In the genomic region with DNA sequence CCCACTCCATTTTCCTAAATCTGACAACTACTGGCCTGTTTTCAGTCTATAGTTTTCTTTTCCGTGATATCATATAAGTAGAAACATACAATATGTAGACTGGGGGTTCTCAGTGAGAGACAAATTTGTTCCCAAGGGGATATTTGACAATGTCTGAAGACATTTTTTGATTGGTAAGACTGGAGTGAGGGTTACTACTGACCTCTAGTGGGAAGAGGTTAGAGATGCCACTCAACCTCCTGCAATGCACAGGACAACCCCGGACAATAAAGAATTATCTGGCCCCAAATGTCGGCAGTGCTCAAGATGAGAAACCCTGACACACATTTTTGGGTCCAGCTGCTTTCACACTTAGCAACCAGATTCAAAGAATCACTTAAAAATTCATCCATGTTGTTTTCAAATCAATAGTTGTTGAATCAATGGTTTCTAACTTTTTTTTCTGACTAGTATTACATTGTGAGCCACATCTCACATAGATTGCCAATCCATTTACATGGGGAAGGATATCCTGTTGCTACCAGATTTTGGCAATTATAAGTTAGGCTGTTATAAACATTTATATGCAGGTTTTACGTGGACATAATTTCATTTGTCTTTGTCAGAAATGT, we compare ENCODE assay signal across 9 cellular contexts.
DNase-seq lines count a peak whose midpoint lies in the region; ATAC-seq and TF ChIP-seq lines count a peak whose summit lies in the region.
"Had no signal": no experiment of that assay in that cellular context is flagged by ENCODE, and none has a peak within 500 bp of the region (broad histone marks: within the 10 kb centered on the region; RNA-seq: fewer than 3 reads in every experiment).

No MANE protein-coding gene starts in this region.

- H3K27me3 ChIP-seq in H7 (ENCODE audit: control insufficient read depth, insufficient read depth, low read length), result no peaks in the 10 kb centered on the region
- no peaks in the 10 kb centered on the region for H3K27me3 ChIP-seq in psoas muscle (ENCODE audit: insufficient read depth in 3 of 3, low read length in 2 of 3)

- H3K27me3 Mint-ChIP-seq in brain (peaks cover 6% of the 10 kb centered on the region), neural crest cell (ENCODE audit: low read depth) (no peaks in the 10 kb centered on the region)

- H3K9me3 Mint-ChIP-seq in brain (no peaks in the 10 kb centered on the region), neural crest cell (peaks cover 3% of the 10 kb centered on the region)

- H3K4me1 Mint-ChIP-seq in brain (no peaks in the 10 kb centered on the region), neural crest cell (no peaks in the 10 kb centered on the region)
- H3K4me1 Mint-ChIP-seq: immature natural killer cell had no signal

- H3K4me3 Mint-ChIP-seq in brain (no peak overlapping the region), neural crest cell (no peak overlapping the region)
- H3K4me3 Mint-ChIP-seq: immature natural killer cell had no signal

- peak; percentile 35 to 59 for TF ChIP-seq CTCF in brain (conservative IDR thresholded peaks at IDR 0.05)
- TF ChIP-seq CTCF in neural crest cell (conservative IDR thresholded peaks at IDR 0.05), result peak; percentile 72
- no peak for TF ChIP-seq CTCF in psoas muscle (IDR thresholded peaks at IDR 0.05)

- DNase-seq in EL, result peak; percentile 16
- peak; percentile 1 for DNase-seq in H7
- peak; percentile 54 for DNase-seq in NCI-H1105 treated with DMSO at 0.1 percent for 48 hours (lab: John Stamatoyannopoulos, UW)
- peak; percentile 2 for DNase-seq in neural crest cell (ENCODE audit: low read depth, low spot score)
- DNase-seq in psoas muscle, result no peak
- no peak for DNase-seq in T1000 (lab: John Stamatoyannopoulos, UW)
- DNase-seq in COLO668 (lab: John Stamatoyannopoulos, UW; ENCODE audit: unreplicated experiment), result no peak

- intact Hi-C loops in psoas muscle (cut with DNase I), result no loop called here

- H3K36me3 Mint-ChIP-seq in brain (no peaks in the 10 kb centered on the region), neural crest cell (ENCODE audit: low read depth) (no peaks in the 10 kb centered on the region)
- H3K36me3 Mint-ChIP-seq: immature natural killer cell had no signal

- 49 to 58% (median 51%) methylated on average over 4 of the region's 4 CpGs for WGBS in psoas muscle, 3 donors

- H3K27ac Mint-ChIP-seq in brain (no peak overlapping the region), neural crest cell (ENCODE audit: unreplicated experiment) (no peak overlapping the region)
- H3K27ac Mint-ChIP-seq: immature natural killer cell had no signal

- no peaks in the 10 kb centered on the region for H3K4me1 ChIP-seq in psoas muscle

- no peak overlapping the region for H3K27ac ChIP-seq in psoas muscle

- H3K36me3 ChIP-seq in H7 (replicated peaks; ENCODE audit: control insufficient read depth, insufficient read depth, low read length) (no peaks in the 10 kb centered on the region), psoas muscle (ENCODE audit: insufficient read depth in 1 of 2, low read depth in 1 of 2) (no peaks in the 10 kb centered on the region)

- H3K4me3 ChIP-seq in H7 (ENCODE audit: insufficient read depth, low read depth, low read length) (no peak overlapping the region), psoas muscle (no peak overlapping the region)

- ATAC-seq in psoas muscle, result no peak

- no peaks in the 10 kb centered on the region for H3K9me3 ChIP-seq in psoas muscle

Comparison
In these comparisons a context has a peak if more than half of its experiments do, and no peak if none do; other contexts are left out.
1. DNase-seq: peak in EL (single experiment), H7 (single experiment), NCI-H1105 treated with DMSO at 0.1 percent for 48 hours (single experiment) and neural crest cell (single experiment); none in psoas muscle (0 of 2), T1000 (single experiment) and COLO668 (single experiment).